ENCODE assay signal across 8 cellular contexts in the genomic region with DNA sequence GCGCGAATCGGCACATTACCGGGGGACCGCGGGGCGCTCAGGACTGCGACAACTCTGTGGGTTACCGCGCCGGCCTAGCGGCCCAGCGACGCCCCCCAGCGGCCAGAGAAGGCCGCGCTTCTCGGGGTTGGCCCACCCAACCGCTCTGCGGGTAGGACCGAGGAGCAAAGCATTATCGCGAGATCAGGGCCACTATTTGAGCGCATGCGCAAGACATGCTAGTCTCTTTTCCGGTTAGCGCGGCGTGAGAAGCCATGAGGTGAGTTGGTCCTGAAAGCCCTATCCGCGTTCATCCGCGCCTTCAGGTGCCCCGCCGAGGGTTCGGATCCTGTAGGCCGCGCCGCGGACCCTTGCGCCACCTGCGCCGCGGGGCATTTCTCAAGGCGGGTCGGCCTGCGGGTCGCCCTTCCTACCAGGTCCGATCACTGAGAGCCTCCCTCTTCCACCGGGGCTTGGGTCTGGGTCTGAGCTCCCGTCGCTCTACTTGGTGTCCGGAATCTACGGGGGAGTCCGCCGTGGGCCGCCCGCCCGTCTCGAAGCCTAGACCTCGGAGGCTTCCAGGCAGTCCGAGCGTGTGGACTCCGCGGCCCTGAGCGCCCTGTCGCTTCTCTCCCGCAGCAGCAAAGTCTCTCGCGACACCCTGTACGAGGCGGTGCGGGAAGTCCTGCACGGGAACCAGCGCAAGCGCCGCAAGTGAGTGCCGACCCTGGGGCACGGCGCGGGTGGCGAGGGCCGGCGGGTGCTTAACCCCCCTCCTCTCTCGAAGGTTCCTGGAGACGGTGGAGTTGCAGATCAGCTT. TPM values are rescaled to one million over a fixed set of nuclear protein-coding genes. Genes with fewer than 3 reads are reported as not detected.
DNase-seq lines count a peak whose midpoint lies in the region; ATAC-seq and TF ChIP-seq lines count a peak whose summit lies in the region.

RPL10A (plus strand) TSS at position 221 of the 799 bp plus-strand sequence; CDS start at position 255, 34 bp downstream.

- TF ChIP-seq POLR2A in vagina (IDR thresholded peaks at IDR 0.05) = peak in 1 of 2 donors; percentile 91

- H3K4me3 ChIP-seq in right atrium auricular region = peak within 1 kb of the TSS; percentile 77 to 80
- H3K4me3 ChIP-seq in vagina = peak within 1 kb of the TSS; percentile 75 to 76

- peak within 1 kb of the TSS; percentile 94 for H3K27ac Mint-ChIP-seq in T-helper 17 cell

- peaks cover 8% of the 10 kb centered on the region for H3K36me3 Mint-ChIP-seq in T-helper 17 cell (ENCODE audit: low read depth)

- no peaks in the 10 kb centered on the region for H3K9me3 ChIP-seq in T-helper 17 cell (ENCODE audit: control insufficient read depth, low read length, poor library complexity, severe bottlenecking)
- no peaks in the 10 kb centered on the region for H3K9me3 ChIP-seq in right atrium auricular region
- no peaks in the 10 kb centered on the region for H3K9me3 ChIP-seq in vagina

- intact Hi-C loops in vagina (cut with DNase I) = no loop called here

- peak within 1 kb of the TSS; percentile 98 for H3K4me3 Mint-ChIP-seq in T-helper 17 cell

- H3K4me1 ChIP-seq in right atrium auricular region (peaks cover 0 to 34% of the 10 kb centered on the region in 2 donors), vagina (peaks cover 39% of the 10 kb centered on the region)

- peak; percentile 64 for ATAC-seq in HG02870 (IDR thresholded peaks at IDR 0.05; ENCODE audit: unreplicated experiment)
- ATAC-seq in T-helper 17 cell = peak; percentile 90

- H3K4me1 Mint-ChIP-seq in T-helper 17 cell = peaks cover 40% of the 10 kb centered on the region

- H3K36me3 ChIP-seq in right atrium auricular region (peaks cover 36% of the 10 kb centered on the region), vagina (peaks cover 0 to 23% of the 10 kb centered on the region in 2 donors)

- H3K27me3 ChIP-seq in right atrium auricular region (no peaks in the 10 kb centered on the region), vagina (no peaks in the 10 kb centered on the region)

- H3K27ac ChIP-seq in angular gyrus (ENCODE audit: low read depth, low read length) = peak within 1 kb of the TSS; percentile 79
- peak within 1 kb of the TSS; percentile 87 to 88 for H3K27ac ChIP-seq in right atrium auricular region
- peak within 1 kb of the TSS; percentile 91 for H3K27ac ChIP-seq in vagina

- in situ Hi-C loops in GM13976 (cut with MboI; ENCODE audit: low sequenced_read_pairs, unreplicated experiment) = no loop called here

- no peaks in the 10 kb centered on the region for H3K27me3 Mint-ChIP-seq in T-helper 17 cell

- DNase-seq in GM13976 (ENCODE audit: low spot score) (peak; percentile 98), NCI-H1694 treated with DMSO at 0.1 percent for 48 hours (lab: John Stamatoyannopoulos, UW) (peak; percentile 87), T-helper 17 cell (peak; percentile 91 to 92 (median 91)), right atrium auricular region (ENCODE audit: low spot score) (peak; percentile 95), putamen (ENCODE audit: low spot score) (peak; percentile 97), vagina (ENCODE audit: extremely low spot score in 2 of 2) (peak in 1 of 2 donors; percentile 97)

- TF ChIP-seq CTCF in GM13976 (IDR thresholded peaks at IDR 0.05; ENCODE audit: borderline replicate concordance, control extremely low read depth, extremely low read depth, insufficient read depth, missing control alignments) (peak; percentile 93), right atrium auricular region (IDR thresholded peaks at IDR 0.05) (peak; percentile 90 to 96), vagina (IDR thresholded peaks at IDR 0.05) (peak; percentile 89 to 97 (median 96))

RNA-seq across cellular contexts. Expression of gene RPL10A, which starts in this region (rescaled TPM):
- total RNA-seq in T-helper 17 cell (1,000 to 10,000 TPM; 2,096 to 2,128 TPM), right atrium auricular region (100 to 1,000 TPM; 571 to 831 TPM), vagina (2,013 TPM)
